ENCODE assay signal across 35 cellular contexts in the genomic region with DNA sequence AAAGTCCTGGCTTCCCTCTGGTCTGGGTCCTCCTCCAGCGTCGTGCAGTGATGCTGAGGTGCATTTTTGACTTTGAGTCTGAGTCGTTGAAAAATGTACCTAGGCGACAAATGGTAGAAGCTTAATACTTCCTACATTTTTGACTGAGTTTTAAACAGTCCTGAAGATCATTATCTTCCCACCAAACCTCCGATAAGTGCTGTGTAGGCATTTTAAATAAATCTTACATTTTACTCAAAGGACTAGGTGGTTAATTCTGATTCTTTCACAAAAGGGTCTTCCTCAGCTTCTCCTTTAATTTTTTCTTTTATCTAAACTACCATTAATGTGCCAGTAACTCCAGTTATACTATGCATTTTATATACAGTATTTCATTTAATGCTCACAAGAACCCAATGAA.
"Had no signal": no experiment of that assay in that cellular context is flagged by ENCODE, and none has a peak within 500 bp of the region (broad histone marks: within the 10 kb centered on the region; RNA-seq: fewer than 3 reads in every experiment).

No MANE protein-coding gene starts in this region.

- H3K36me3 ChIP-seq: brain microvascular endothelial cell, breast epithelium had no signal

- H3K27ac Mint-ChIP-seq: activated B cell treated with CpG ODN at 0.5 μM for 24 hours; activated CD4-positive, alpha-beta T cell treated with anti-CD3 and anti-CD28 coated beads, Interleukin-2, amount 10 ng/mL, durations not matched to agents 24 days and 14 days; activated CD8-positive, alpha-beta T cell treated with anti-CD3 and anti-CD28 coated beads for 36 hours; activated naive CD4-positive, alpha-beta T cell treated with anti-CD3 and anti-CD28 coated beads, Interleukin-2, amount 10 ng/mL, durations not matched to agents 7 days and 5 days; activated naive CD4-positive, alpha-beta T cell treated with anti-CD3 and anti-CD28 coated beads, Interleukin-2, amount 50 U/mL, for 24 hours; activated naive CD8-positive, alpha-beta T cell; activated naive CD8-positive, alpha-beta T cell treated with anti-CD3 and anti-CD28 coated beads, Interleukin-2, amount 10 ng/mL, durations not matched to agents 7 days and 5 days; activated T-cell treated with anti-CD3 and anti-CD28 coated beads, Interleukin-2, amount 50 U/mL, for 72 hours; activated T-helper 1 cell treated with anti-CD3 and anti-CD28 coated beads, Interleukin-12 subunit alpha, Interleukin-12 subunit beta, Interleukin-2, Interleukin-4 antibody, amounts not matched to agents 30 ng/mL and 10 ng/mL and 1 ng/mL, durations not matched to agents 14 hours and 24 hours and 36 hours; activated T-helper 2 cell treated with anti-CD3 and anti-CD28 coated beads, Interferon-gamma antibody, Interleukin-2, Interleukin-4, amounts not matched to agents 10 μg/mL and 5 μg/mL and 100 μg/mL, durations not matched to agents 14 hours and 24 hours and 36 hours; T-cell; T-helper 2 cell treated with Interferon-gamma antibody and Interleukin-4, amounts not matched to agents 5 μg/mL and 100 μg/mL, for 36 hours had no signal

- H3K4me1 ChIP-seq: adrenal gland, breast epithelium had no signal

- H3K9me3 Mint-ChIP-seq: activated B cell treated with CpG ODN at 0.5 μM for 24 hours; activated CD4-positive, alpha-beta T cell treated with anti-CD3 and anti-CD28 coated beads, Interleukin-2, amount 10 ng/mL, durations not matched to agents 24 days and 14 days; activated CD8-positive, alpha-beta T cell treated with anti-CD3 and anti-CD28 coated beads for 36 hours; activated naive CD4-positive, alpha-beta T cell treated with anti-CD3 and anti-CD28 coated beads, Interleukin-2, amount 10 ng/mL, durations not matched to agents 7 days and 5 days; activated naive CD4-positive, alpha-beta T cell treated with anti-CD3 and anti-CD28 coated beads, Interleukin-2, amount 50 U/mL, for 24 hours; activated naive CD8-positive, alpha-beta T cell treated with anti-CD3 and anti-CD28 coated beads, Interleukin-2, amount 10 ng/mL, durations not matched to agents 7 days and 5 days; activated T-cell treated with anti-CD3 and anti-CD28 coated beads, Interleukin-2, amount 50 U/mL, for 4 hours; activated T-cell treated with anti-CD3 and anti-CD28 coated beads, Interleukin-2, amount 50 U/mL, for 72 hours; activated T-helper 1 cell treated with anti-CD3 and anti-CD28 coated beads, Interleukin-12 subunit alpha, Interleukin-12 subunit beta, Interleukin-2, Interleukin-4 antibody, amounts not matched to agents 30 ng/mL and 10 ng/mL and 1 ng/mL, durations not matched to agents 14 hours and 24 hours and 36 hours; activated T-helper 2 cell treated with anti-CD3 and anti-CD28 coated beads, Interferon-gamma antibody, Interleukin-2, Interleukin-4, amounts not matched to agents 10 μg/mL and 5 μg/mL and 100 μg/mL, durations not matched to agents 14 hours and 24 hours and 36 hours; T-cell; T-helper 2 cell treated with Interferon-gamma antibody and Interleukin-4, amounts not matched to agents 5 μg/mL and 100 μg/mL, for 36 hours had no signal

- ATAC-seq: activated CD8-positive, alpha-beta T cell treated with anti-CD3 and anti-CD28 coated beads for 36 hours; activated T-cell treated with anti-CD3 and anti-CD28 coated beads, Interleukin-2, amount 50 U/mL, for 4 hours; activated T-cell treated with anti-CD3 and anti-CD28 coated beads, Interleukin-2, amount 50 U/mL, for 72 hours; body of pancreas; T-cell had no signal

- FAIRE-seq: astrocyte, TTC549 had no signal

- H3K27me3 Mint-ChIP-seq: activated B cell treated with CpG ODN at 0.5 μM for 24 hours; activated CD4-positive, alpha-beta T cell treated with anti-CD3 and anti-CD28 coated beads, Interleukin-2, amount 10 ng/mL, durations not matched to agents 24 days and 14 days; activated CD8-positive, alpha-beta T cell treated with anti-CD3 and anti-CD28 coated beads for 36 hours; activated naive CD4-positive, alpha-beta T cell treated with anti-CD3 and anti-CD28 coated beads, Interleukin-2, amount 10 ng/mL, durations not matched to agents 7 days and 5 days; activated naive CD4-positive, alpha-beta T cell treated with anti-CD3 and anti-CD28 coated beads, Interleukin-2, amount 50 U/mL, for 24 hours; activated naive CD8-positive, alpha-beta T cell; activated naive CD8-positive, alpha-beta T cell treated with anti-CD3 and anti-CD28 coated beads, Interleukin-2, amount 10 ng/mL, durations not matched to agents 7 days and 5 days; T-cell had no signal

- H3K27ac ChIP-seq: adrenal gland, body of pancreas, brain microvascular endothelial cell, breast epithelium, VCaP had no signal

- H3K4me3 ChIP-seq: adrenal gland, body of pancreas, breast epithelium had no signal

- H3K9me3 ChIP-seq: adrenal gland, body of pancreas, breast epithelium had no signal

- H3K4me3 Mint-ChIP-seq: activated B cell treated with CpG ODN at 0.5 μM for 24 hours; activated CD4-positive, alpha-beta T cell treated with anti-CD3 and anti-CD28 coated beads, Interleukin-2, amount 10 ng/mL, durations not matched to agents 24 days and 14 days; activated CD8-positive, alpha-beta T cell treated with anti-CD3 and anti-CD28 coated beads for 36 hours; activated naive CD4-positive, alpha-beta T cell treated with anti-CD3 and anti-CD28 coated beads, Interleukin-2, amount 10 ng/mL, durations not matched to agents 7 days and 5 days; activated naive CD4-positive, alpha-beta T cell treated with anti-CD3 and anti-CD28 coated beads, Interleukin-2, amount 50 U/mL, for 24 hours; activated naive CD8-positive, alpha-beta T cell; activated naive CD8-positive, alpha-beta T cell treated with anti-CD3 and anti-CD28 coated beads, Interleukin-2, amount 10 ng/mL, durations not matched to agents 7 days and 5 days; activated T-cell treated with anti-CD3 and anti-CD28 coated beads, Interleukin-2, amount 50 U/mL, for 4 hours; activated T-cell treated with anti-CD3 and anti-CD28 coated beads, Interleukin-2, amount 50 U/mL, for 72 hours; activated T-helper 1 cell treated with anti-CD3 and anti-CD28 coated beads, Interleukin-12 subunit alpha, Interleukin-12 subunit beta, Interleukin-2, Interleukin-4 antibody, amounts not matched to agents 30 ng/mL and 10 ng/mL and 1 ng/mL, durations not matched to agents 14 hours and 24 hours and 36 hours; T-cell; T-helper 2 cell treated with Interferon-gamma antibody and Interleukin-4, amounts not matched to agents 5 μg/mL and 100 μg/mL, for 36 hours had no signal

- H3K4me1 Mint-ChIP-seq: activated naive CD4-positive, alpha-beta T cell treated with anti-CD3 and anti-CD28 coated beads, Interleukin-2, amount 50 U/mL, for 24 hours had no signal

- H3K27me3 ChIP-seq: adrenal gland, body of pancreas, brain microvascular endothelial cell, breast epithelium had no signal

- DNase-seq: activated B cell treated with CpG ODN at 0.5 μM for 24 hours; activated CD4-positive, alpha-beta T cell treated with anti-CD3 and anti-CD28 coated beads for 4 hours; activated CD4-positive, alpha-beta T cell treated with anti-CD3 and anti-CD28 coated beads, Interleukin-2, amount 10 ng/mL, durations not matched to agents 24 days and 14 days; activated CD4-positive, alpha-beta T cell treated with anti-CD3 and anti-CD28 coated beads, Interleukin-2, amount 50 U/mL, for 1 hour; activated CD4-positive, alpha-beta T cell treated with anti-CD3 and anti-CD28 coated beads, Interleukin-2, amount 50 U/mL, for 4 hours; activated CD4-positive, CD25-positive, alpha-beta regulatory T cell treated with anti-CD3 and anti-CD28 coated beads, Interleukin-2, amount 50 U/mL, for 72 hours; activated CD8-positive, alpha-beta memory T cell treated with anti-CD3 and anti-CD28 coated beads, Interleukin-2, amount 50 U/mL, for 4 hours; activated CD8-positive, alpha-beta T cell treated with anti-CD3 and anti-CD28 coated beads for 36 hours; activated effector memory CD4-positive, alpha-beta T cell treated with Interleukin-2 at 50 U/mL for 16 hours; activated gamma-delta T cell; activated naive CD4-positive, alpha-beta T cell treated with anti-CD3 and anti-CD28 coated beads, Interleukin-2, amount 10 ng/mL, durations not matched to agents 7 days and 5 days; activated naive CD4-positive, alpha-beta T cell treated with Interleukin-2 at 50 U/mL for 16 hours; activated naive CD8-positive, alpha-beta T cell treated with anti-CD3 and anti-CD28 coated beads, Interleukin-2, amount 10 ng/mL, durations not matched to agents 7 days and 5 days; activated T-cell treated with anti-CD3 and anti-CD28 coated beads for 4 hours; activated T-cell treated with anti-CD3 and anti-CD28 coated beads, Interleukin-2, amount 50 U/mL, for 1 hour; activated T-cell treated with anti-CD3 and anti-CD28 coated beads, Interleukin-2, amount 50 U/mL, for 4 hours; activated T-cell treated with anti-CD3 and anti-CD28 coated beads, Interleukin-2, amount 50 U/mL, for 72 hours; adrenal gland; amniotic stem cell; aorta; body of pancreas; brain microvascular endothelial cell; central memory CD4-positive, alpha-beta T cell; T-cell; T-helper 2 cell; T-helper 9 cell had no signal
